ENCODE assay signal across 8 cellular contexts in genomic region chr17:35449371-35449931, GRCh38. TPM values are rescaled to one million over a fixed set of nuclear protein-coding genes. Genes with fewer than 3 reads are reported as not detected.
A peak's percentile ranks its signal among the peaks of the same experiment; 100 is the strongest.
DNase-seq lines count a peak whose midpoint lies in the region; ATAC-seq, FAIRE-seq and TF ChIP-seq lines count a peak whose summit lies in the region.

No MANE protein-coding gene starts in this region.

- TF ChIP-seq CTCF in GM10248 (IDR thresholded peaks at IDR 0.05; ENCODE audit: control extremely low read depth, extremely low read depth, low read depth, missing control alignments) = no peak
- no peak for TF ChIP-seq CTCF in NB4 (IDR thresholded peaks at IDR 0.05; ENCODE audit: low read depth, low read length)
- TF ChIP-seq CTCF in fibroblast of mammary gland (conservative IDR thresholded peaks at IDR 0.05; ENCODE audit: control insufficient read depth, insufficient read depth, low read depth, low read length) = no peak
- TF ChIP-seq CTCF in pancreas (IDR thresholded peaks at IDR 0.05) = no peak

- peak; percentile 48 for TF ChIP-seq POLR2A in NB4 (IDR thresholded peaks at IDR 0.05; ENCODE audit: extremely low read depth, insufficient read length)

- POLR2A ChIA-PET in GM10248 (lab: Yijun Ruan, JAX) = interaction anchor here (1.4 kb wide), 1 partner anchor 76 kb away, joined by 6 read pairs; the partner anchor contains the start of gene SLFN11

- H3K4me1 ChIP-seq in pancreas = peaks cover 0 to 4% (median 0%) of the 10 kb centered on the region in 3 donors

- intact Hi-C loops in pancreas (cut with DNase I) = loop anchor here in 1 of 3 donors (10.0 kb wide), 1 partner anchor 45 kb away; no protein-coding TSS in a partner anchor

- CTCF ChIA-PET in GM10248 (lab: Yijun Ruan, JAX) = interaction anchor here (1.4 kb wide), 1 partner anchor 66 kb away, joined by 3 read pairs; no protein-coding TSS in a partner anchor

- H3K27ac ChIP-seq in pancreas = no peak overlapping the region

- peak in 3 of 4 donors; percentile 35 to 40 (median 39) for ATAC-seq in pancreas
- ATAC-seq in HG03432 (IDR thresholded peaks at IDR 0.05; ENCODE audit: unreplicated experiment) = no peak

- H3K4me3 ChIP-seq in NB4 (ENCODE audit: low read depth, low read length) (peak overlapping the region; percentile 85), fibroblast of mammary gland (ENCODE audit: control insufficient read depth, low read depth, low read length) (peak overlapping the region; percentile 7), pancreas (peak overlapping the region in 1 of 4 donors; percentile 58)

- peaks cover 0 to 9% (median 0%) of the 10 kb centered on the region in 4 donors for H3K27me3 ChIP-seq in pancreas

- no peaks in the 10 kb centered on the region for H3K9me3 ChIP-seq in pancreas

- DNase-seq in GM10248 (ENCODE audit: extremely low spot score) = peak; percentile 58
- DNase-seq in NB4 (ENCODE audit: low read depth) = peak; percentile 91
- DNase-seq in fibroblast of mammary gland (ENCODE audit: low read depth) = peak; percentile 41
- peak in 1 of 6 donors; percentile 28 for DNase-seq in pancreas
- DNase-seq in effector CD4-positive, alpha-beta T cell = no peak
- DNase-seq in amniotic stem cell (lab: John Stamatoyannopoulos, UW) = no peak
- no peak for DNase-seq in activated CD4-positive, alpha-beta T cell treated with anti-CD3 and anti-CD28 coated beads, Interleukin-2, amount 50 U/mL, for 48 hours

- no peak for FAIRE-seq in pancreas (lab: Jason Lieb, UNC)

- WGBS in pancreas, 2 donors = 12 to 15% methylated on average over 36 of the region's 36 CpGs

- H3K36me3 ChIP-seq in pancreas = no peaks in the 10 kb centered on the region

RNA-seq across cellular contexts. Expression of gene SLFN13, which starts 0.9 kb away (rescaled TPM):
- total RNA-seq in pancreas = 1 to 10 TPM; 1.3 to 8.5 (median 3.3) TPM
- 1 to 10 TPM; 1.7 to 2.9 TPM for polyA plus RNA-seq in pancreas

RNA-seq across cellular contexts. Expression of gene SLFN12, which starts 17.2 kb away (rescaled TPM):
- 1 to 10 TPM; 1.3 to 8.0 (median 2.0) TPM for total RNA-seq in pancreas
- polyA plus RNA-seq in pancreas = 1 to 10 TPM; 1.3 to 2.1 TPM

Comparison
In these comparisons a context has a peak if more than half of its experiments do, and no peak if none do; other contexts are left out.
1. DNase-seq: peak in GM10248 (single experiment), NB4 (single experiment) and fibroblast of mammary gland (single experiment); none in effector CD4-positive, alpha-beta T cell (single experiment), amniotic stem cell (single experiment) and activated CD4-positive, alpha-beta T cell treated with anti-CD3 and anti-CD28 coated beads, Interleukin-2, amount 50 U/mL, for 48 hours (0 of 2).